29 cellular contexts compared by ENCODE assay signal in genomic region chr11:714436-714835, GRCh38.
"Had no signal": no experiment of that assay in that cellular context is flagged by ENCODE, and none has a peak within 500 bp of the region (broad histone marks: within the 10 kb centered on the region; RNA-seq: fewer than 3 reads in every experiment).

No MANE protein-coding gene starts in this region.

- H3K36me3 Mint-ChIP-seq: immature natural killer cell had no signal

- H3K36me3 ChIP-seq: left lung, lower lobe of right lung, neutrophil, ovary, sigmoid colon, spleen, tibial nerve, upper lobe of left lung, vagina had no signal

- H3K27ac Mint-ChIP-seq: immature natural killer cell; progenitor cell of endocrine pancreas; stimulated activated memory B cell treated with anti-CD40 and anti-IgM and Interleukin-4, amounts not matched to agents 10 μg/mL and 1 μg/mL and 100 μg/mL, for 72 hours; stimulated activated naive CD8-positive, alpha-beta T cell treated with anti-CD3 and anti-CD28 coated beads, Interleukin-15, amount 100 ng/mL, for 72 hours had no signal

- H3K4me3 ChIP-seq: left lung, lower lobe of right lung, ovary, sigmoid colon, spleen, tibial nerve, upper lobe of left lung, vagina had no signal

- H3K4me3 Mint-ChIP-seq: immature natural killer cell; naive thymus-derived CD8-positive, alpha-beta T cell; nephron; neural crest cell; stimulated activated memory B cell treated with anti-CD40 and anti-IgM and Interleukin-4, amounts not matched to agents 10 μg/mL and 1 μg/mL and 100 μg/mL, for 72 hours; stimulated activated naive CD8-positive, alpha-beta T cell treated with anti-CD3 and anti-CD28 coated beads, Interleukin-15, amount 100 ng/mL, for 72 hours had no signal

- H3K27ac ChIP-seq: left lung, lower lobe of right lung, neutrophil, ovary, sigmoid colon, spleen, upper lobe of left lung, vagina had no signal

- H3K9me3 ChIP-seq: left lung, lower lobe of right lung, neutrophil, ovary, sigmoid colon, tibial nerve, upper lobe of left lung, vagina had no signal

- FAIRE-seq: islet of Langerhans, kidney, small intestine had no signal

- DNase-seq: hippocampal formation; immature natural killer cell; kidney; left colon; lower lobe of right lung; mammary epithelial cell; mesenchymal stem cell; naive thymus-derived CD8-positive, alpha-beta T cell; occipital lobe; ovary; retina; right cardiac atrium; sigmoid colon; small intestine; spleen; stimulated activated CD4-positive, alpha-beta T cell treated with anti-CD3 and anti-CD28 coated beads, Interleukin-4, amount 100 ng/mL, for 24 hours; stimulated activated naive CD4-positive, alpha-beta T cell treated with Interleukin-2 at 50 U/mL for 16 hours; stimulated activated naive CD8-positive, alpha-beta T cell treated with anti-CD3 and anti-CD28 coated beads, Interleukin-15, amount 100 ng/mL, for 72 hours; substantia nigra had no signal

- H3K27me3 ChIP-seq: ovary, tibial nerve, vagina had no signal

- ATAC-seq: left colon; left lung; lower lobe of right lung; naive thymus-derived CD8-positive, alpha-beta T cell; right cardiac atrium; stimulated activated memory B cell treated with anti-CD40 and anti-IgM and Interleukin-4, amounts not matched to agents 10 μg/mL and 1 μg/mL and 100 μg/mL, for 72 hours; stimulated activated naive CD8-positive, alpha-beta T cell treated with anti-CD3 and anti-CD28 coated beads, Interleukin-15, amount 100 ng/mL, for 72 hours had no signal

- H3K4me1 Mint-ChIP-seq: immature natural killer cell had no signal

- H3K9me3 Mint-ChIP-seq: immature natural killer cell had no signal
